ENCODE assay signal across 13 cellular contexts in genomic region chr10:100569687-100570517, GRCh38. TPM values are rescaled to one million over a fixed set of nuclear protein-coding genes. Genes with fewer than 3 reads are reported as not detected.
DNase-seq lines count a peak whose midpoint lies in the region; ATAC-seq and TF ChIP-seq lines count a peak whose summit lies in the region.
"Had no signal": no experiment of that assay in that cellular context is flagged by ENCODE, and none has a peak within 500 bp of the region (broad histone marks: within the 10 kb centered on the region; RNA-seq: fewer than 3 reads in every experiment).

No MANE protein-coding gene starts in this region.

- no peak overlapping the region for H3K27ac ChIP-seq in esophagus muscularis mucosa (replicated peaks in 1 of 4)

- TF ChIP-seq CTCF in esophagus muscularis mucosa (IDR thresholded peaks at IDR 0.05) (no peak), osteocyte (IDR thresholded peaks at IDR 0.05) (no peak)

- H3K4me3 ChIP-seq in esophagus muscularis mucosa = no peak overlapping the region

- no peaks in the 10 kb centered on the region for H3K4me1 ChIP-seq in esophagus muscularis mucosa

- no peaks in the 10 kb centered on the region for H3K36me3 ChIP-seq in esophagus muscularis mucosa

- TF ChIP-seq POLR2A in esophagus muscularis mucosa (IDR thresholded peaks at IDR 0.05; ENCODE audit: low read depth) = no peak

- no peak overlapping the region for H3K4me3 Mint-ChIP-seq in osteocyte (ENCODE audit: unreplicated experiment)
- H3K4me3 Mint-ChIP-seq: activated naive CD8-positive, alpha-beta T cell had no signal

- no peaks in the 10 kb centered on the region for H3K36me3 Mint-ChIP-seq in osteocyte (ENCODE audit: unreplicated experiment)
- H3K36me3 Mint-ChIP-seq: activated naive CD8-positive, alpha-beta T cell had no signal

- H3K27ac Mint-ChIP-seq in osteocyte (ENCODE audit: unreplicated experiment) = no peak overlapping the region
- H3K27ac Mint-ChIP-seq: activated naive CD8-positive, alpha-beta T cell had no signal

- peaks cover 0 to 92% (median 30%) of the 10 kb centered on the region in 4 donors for H3K27me3 ChIP-seq in esophagus muscularis mucosa

- no peaks in the 10 kb centered on the region for H3K9me3 ChIP-seq in esophagus muscularis mucosa

- 21% methylated on average over 26 of the region's 29 CpGs for whole genome bisulfite sequencing in esophagus muscularis mucosa

- TF ChIP-seq EP300 in esophagus muscularis mucosa (IDR thresholded peaks at IDR 0.05) = no peak

- DNase-seq in NCI-H146 (lab: John Stamatoyannopoulos, UW) (peak; percentile 12), NCI-H146 treated with DMSO at 0.1 percent for 48 hours (lab: John Stamatoyannopoulos, UW; ENCODE audit: unreplicated experiment) (no peak), NCI-H69 (lab: John Stamatoyannopoulos, UW) (peak; percentile 39), esophagus muscularis mucosa (ENCODE audit: extremely low spot score) (peak; percentile 31), osteocyte (ENCODE audit: extremely low spot score, unreplicated experiment) (peak; percentile 74), NCI-H526 treated with DMSO at 0.1 percent for 48 hours (lab: John Stamatoyannopoulos, UW) (no peak), D341Med (ENCODE audit: low spot score) (no peak)
- DNase-seq: activated CD4-positive, CD25-positive, alpha-beta regulatory T cell treated with anti-CD3 and anti-CD28 coated beads, Interleukin-2, amount 50 U/mL, for 72 hours; left cardiac atrium; NCI-H1436 treated with DMSO at 0.1 percent for 48 hours; retina had no signal

- intact Hi-C loops in esophagus muscularis mucosa (cut with DNase I) = no loop called here

- H3K27me3 Mint-ChIP-seq in osteocyte (ENCODE audit: unreplicated experiment) = peaks cover 41% of the 10 kb centered on the region

- ATAC-seq in GM21528 (IDR thresholded peaks at IDR 0.05; ENCODE audit: low FRiP score, unreplicated experiment) = no peak
- ATAC-seq: left cardiac atrium had no signal

- no peaks in the 10 kb centered on the region for H3K4me1 Mint-ChIP-seq in osteocyte (ENCODE audit: unreplicated experiment)

- no peaks in the 10 kb centered on the region for H3K9me3 Mint-ChIP-seq in osteocyte (ENCODE audit: unreplicated experiment)

RNA-seq across cellular contexts. Expression of gene HIF1AN, which starts 34.2 kb away (rescaled TPM):
- total RNA-seq in esophagus muscularis mucosa = 10 to 100 TPM in 3 of 4 donors, 1 to 10 TPM in 1; 7.6 to 15.4 (median 13.6) TPM
- 45.8 and 50.6 TPM in 2 replicates for total RNA-seq in osteocyte

RNA-seq across cellular contexts. Expression of gene NDUFB8, which starts 40.2 kb away (rescaled TPM):
- 100 to 1,000 TPM; 231 to 315 (median 279) TPM for total RNA-seq in esophagus muscularis mucosa
- total RNA-seq in osteocyte = 151 and 169 TPM in 2 replicates

RNA-seq across cellular contexts. Expression of gene SEC31B, which starts 50.2 kb away (rescaled TPM):
- 1 to 10 TPM; 2.8 to 5.2 (median 4.1) TPM for total RNA-seq in esophagus muscularis mucosa
- 18.3 and 19.6 TPM in 2 replicates for total RNA-seq in osteocyte

Comparison
In these comparisons a context has a peak if more than half of its experiments do, and no peak if none do; other contexts are left out.
1. DNase-seq: peak in NCI-H146 (single experiment), NCI-H69 (single experiment), esophagus muscularis mucosa (single experiment) and osteocyte (single experiment); none in NCI-H146 treated with DMSO at 0.1 percent for 48 hours (single experiment), NCI-H526 treated with DMSO at 0.1 percent for 48 hours (single experiment) and D341Med (single experiment).